ENCODE assay signal across 10 cellular contexts in genomic region chr2:66446178-66446860, GRCh38.
DNase-seq lines count a peak whose midpoint lies in the region.
"Had no signal": no experiment of that assay in that cellular context is flagged by ENCODE, and none has a peak within 500 bp of the region (broad histone marks: within the 10 kb centered on the region; RNA-seq: fewer than 3 reads in every experiment).

No MANE protein-coding gene starts in this region.

- H3K36me3 Mint-ChIP-seq in dendritic cell treated with granulocyte-macrophage colony-stimulating factor and Interleukin-4, amounts not matched to agents 40 ng/mL and 50 ng/mL, for 4 days (ENCODE audit: low read depth), result no peaks in the 10 kb centered on the region

- H3K4me3 ChIP-seq in skeletal muscle cell (ENCODE audit: low read depth, low read length), result peak overlapping the region; percentile 23

- H3K4me1 Mint-ChIP-seq in dendritic cell treated with granulocyte-macrophage colony-stimulating factor and Interleukin-4, amounts not matched to agents 40 ng/mL and 50 ng/mL, for 4 days (ENCODE audit: low read depth), result peaks cover 32% of the 10 kb centered on the region

- H3K9me3 Mint-ChIP-seq in dendritic cell treated with granulocyte-macrophage colony-stimulating factor and Interleukin-4, amounts not matched to agents 40 ng/mL and 50 ng/mL, for 4 days, result no peaks in the 10 kb centered on the region
- H3K9me3 Mint-ChIP-seq: activated T-helper 1 cell treated with anti-CD3 and anti-CD28 coated beads, Interleukin-12 subunit alpha, Interleukin-12 subunit beta, Interleukin-2, Interleukin-4 antibody, amounts not matched to agents 30 ng/mL and 10 ng/mL and 1 ng/mL, durations not matched to agents 14 hours and 24 hours and 36 hours had no signal

- peak; percentile 70 for DNase-seq in GM03348 (ENCODE audit: low spot score)
- DNase-seq in islet precursor cell, result peak; percentile 86
- no peak for DNase-seq in skeletal muscle cell (ENCODE audit: low read depth)
- no peak for DNase-seq in DMS 273 (lab: John Stamatoyannopoulos, UW; ENCODE audit: unreplicated experiment)
- no peak for DNase-seq in ACHN
- DNase-seq in GM19238 (ENCODE audit: insufficient read length, low spot score), result no peak
- no peak for DNase-seq in germinal center (ENCODE audit: low spot score)
- DNase-seq: Kasumi-1 had no signal

- peak overlapping the region; percentile 62 for H3K4me3 Mint-ChIP-seq in dendritic cell treated with granulocyte-macrophage colony-stimulating factor and Interleukin-4, amounts not matched to agents 40 ng/mL and 50 ng/mL, for 4 days
- H3K4me3 Mint-ChIP-seq: activated T-helper 1 cell treated with anti-CD3 and anti-CD28 coated beads, Interleukin-12 subunit alpha, Interleukin-12 subunit beta, Interleukin-2, Interleukin-4 antibody, amounts not matched to agents 30 ng/mL and 10 ng/mL and 1 ng/mL, durations not matched to agents 14 hours and 24 hours and 36 hours had no signal

- intact Hi-C loops in dendritic cell treated with granulocyte-macrophage colony-stimulating factor and Interleukin-4, amounts not matched to agents 40 ng/mL and 50 ng/mL, for 4 days (cut with micrococcal nuclease), result no loop called here

- H3K27ac Mint-ChIP-seq in dendritic cell treated with granulocyte-macrophage colony-stimulating factor and Interleukin-4, amounts not matched to agents 40 ng/mL and 50 ng/mL, for 4 days, result no peak overlapping the region
- H3K27ac Mint-ChIP-seq: activated T-helper 1 cell treated with anti-CD3 and anti-CD28 coated beads, Interleukin-12 subunit alpha, Interleukin-12 subunit beta, Interleukin-2, Interleukin-4 antibody, amounts not matched to agents 30 ng/mL and 10 ng/mL and 1 ng/mL, durations not matched to agents 14 hours and 24 hours and 36 hours had no signal

- H3K27me3 Mint-ChIP-seq in dendritic cell treated with granulocyte-macrophage colony-stimulating factor and Interleukin-4, amounts not matched to agents 40 ng/mL and 50 ng/mL, for 4 days, result peaks cover 56% of the 10 kb centered on the region

- in situ Hi-C loops in ACHN (cut with HindIII; ENCODE audit: low pct_ligation_motif_present, low pct_unique_long_range_greater_than_20kb, low sequenced_read_pairs), result no loop called here

Comparison
In these comparisons a context has a peak if more than half of its experiments do, and no peak if none do; other contexts are left out.
1. DNase-seq: peak in GM03348 (single experiment) and islet precursor cell (single experiment); none in skeletal muscle cell (single experiment), DMS 273 (single experiment), ACHN (single experiment), GM19238 (single experiment) and germinal center (single experiment).